ENCODE assay signal across 15 cellular contexts in genomic region chr19:52592301-52592700, GRCh38. TPM values are rescaled to one million over a fixed set of nuclear protein-coding genes. Genes with fewer than 3 reads are reported as not detected.
A peak's percentile ranks its signal among the peaks of the same experiment; 100 is the strongest.
DNase-seq lines count a peak whose midpoint lies in the region; ATAC-seq and TF ChIP-seq lines count a peak whose summit lies in the region.
"Had no signal": no experiment of that assay in that cellular context is flagged by ENCODE, and none has a peak within 500 bp of the region (broad histone marks: within the 10 kb centered on the region; RNA-seq: fewer than 3 reads in every experiment).

No MANE protein-coding gene starts in this region.

- no peak overlapping the region for H3K4me2 ChIP-seq in GM23338

- H3K4me1 ChIP-seq in GM23338 (ENCODE audit: insufficient read depth) (no peaks in the 10 kb centered on the region), upper lobe of right lung (no peaks in the 10 kb centered on the region)
- H3K4me1 ChIP-seq: HAP-1 had no signal

- H3K4me3 Mint-ChIP-seq in activated naive CD4-positive, alpha-beta T cell treated with anti-CD3 and anti-CD28 coated beads, Interleukin-2, amount 10 ng/mL, durations not matched to agents 7 days and 5 days: no peak overlapping the region
- no peak overlapping the region for H3K4me3 Mint-ChIP-seq in GM23338
- no peak overlapping the region for H3K4me3 Mint-ChIP-seq in activated T-helper 17 cell treated with anti-CD3 and anti-CD28 coated beads, Interleukin-2, amount 50 U/mL, for 72 hours
- H3K4me3 Mint-ChIP-seq: B cell; CD4-positive, alpha-beta T cell had no signal

- CTCF ChIA-PET in activated naive CD4-positive, alpha-beta T cell treated with anti-CD3 and anti-CD28 coated beads, Interleukin-2, amount 10 ng/mL, durations not matched to agents 7 days and 5 days (lab: Charles Lee): no interaction called here

- H3K36me3 ChIP-seq in GM23338 (ENCODE audit: insufficient read depth): peaks cover 14% of the 10 kb centered on the region; the same call in 1 of the 2 replicates
- H3K36me3 ChIP-seq in upper lobe of right lung: peaks cover 18% of the 10 kb centered on the region
- H3K36me3 ChIP-seq: HAP-1 had no signal

- ATAC-seq in GM23338: no peak
- peak; percentile 42 for ATAC-seq in activated T-helper 17 cell treated with anti-CD3 and anti-CD28 coated beads, Interleukin-2, amount 50 U/mL, for 72 hours (replicated peaks)
- ATAC-seq in upper lobe of right lung: no peak
- ATAC-seq: GM12878 had no signal

- H3K9me3 ChIP-seq in upper lobe of right lung: no peaks in the 10 kb centered on the region
- H3K9me3 ChIP-seq: HAP-1 had no signal

- no peaks in the 10 kb centered on the region for H3K79me2 ChIP-seq in GM23338 (replicated peaks; ENCODE audit: insufficient read depth)

- peak; percentile 22 for DNase-seq in activated naive CD4-positive, alpha-beta T cell treated with anti-CD3 and anti-CD28 coated beads, Interleukin-2, amount 10 ng/mL, durations not matched to agents 7 days and 5 days
- DNase-seq in activated naive CD4-positive, alpha-beta T cell treated with anti-CD3 and anti-CD28 coated beads, Interleukin-2, amount 50 U/mL, for 16 hours: no peak
- DNase-seq in GM23338 (ENCODE audit: low spot score) (no peak), upper lobe of right lung (no peak), substantia nigra (lab: John Stamatoyannopoulos, UW) (no peak)
- no peak for DNase-seq in activated CD4-positive, CD25-positive, alpha-beta regulatory T cell (lab: John Stamatoyannopoulos, UW)
- DNase-seq: Calu3; CD4-positive, alpha-beta T cell; NCI-H1694; NCI-H69; NK-92 treated with Interleukin-12 subunit alpha and Interleukin-12 subunit beta, amount 100 ng/mL, for 24 hours had no signal

- H2AFZ ChIP-seq in GM23338: no peak overlapping the region

- intact Hi-C loops in upper lobe of right lung (cut with DNase I): no loop called here

- H3K36me3 Mint-ChIP-seq in activated naive CD4-positive, alpha-beta T cell treated with anti-CD3 and anti-CD28 coated beads, Interleukin-2, amount 10 ng/mL, durations not matched to agents 7 days and 5 days: peaks cover 77% of the 10 kb centered on the region
- peaks cover 67% of the 10 kb centered on the region for H3K36me3 Mint-ChIP-seq in GM23338 (ENCODE audit: low read depth)
- peaks cover 86% of the 10 kb centered on the region for H3K36me3 Mint-ChIP-seq in activated T-helper 17 cell treated with anti-CD3 and anti-CD28 coated beads, Interleukin-2, amount 50 U/mL, for 72 hours (ENCODE audit: low read depth)

- H3K9me2 ChIP-seq in GM23338 (ENCODE audit: insufficient read depth): no peaks in the 10 kb centered on the region

- H3K27me3 ChIP-seq in GM23338 (ENCODE audit: insufficient read depth) (no peaks in the 10 kb centered on the region), upper lobe of right lung (no peaks in the 10 kb centered on the region)

- H3K27ac ChIP-seq in GM23338 (ENCODE audit: low read depth): no peak overlapping the region
- no peak overlapping the region for H3K27ac ChIP-seq in upper lobe of right lung
- H3K27ac ChIP-seq in substantia nigra (ENCODE audit: low read depth, low read length, poor library complexity, severe bottlenecking): no peak overlapping the region

- 0 out of 2 replicates have a peak, but pooled peaks cover 4% of the 10 kb centered on the region for H4K20me1 ChIP-seq in GM23338 (replicated peaks; ENCODE audit: insufficient read depth)

- peak; percentile 16 to 33; a peak in 1 of 4 replicates for TF ChIP-seq CTCF in GM23338 (conservative IDR thresholded peaks at IDR 0.05; ENCODE audit: low read depth in 2 of 2)
- peak; percentile 6 for TF ChIP-seq CTCF in upper lobe of right lung (IDR thresholded peaks at IDR 0.05)

- no peaks in the 10 kb centered on the region for H3K27me3 Mint-ChIP-seq in activated naive CD4-positive, alpha-beta T cell treated with anti-CD3 and anti-CD28 coated beads, Interleukin-2, amount 10 ng/mL, durations not matched to agents 7 days and 5 days
- H3K27me3 Mint-ChIP-seq in GM23338 (ENCODE audit: insufficient read depth, low read depth, poor library complexity): no peaks in the 10 kb centered on the region
- no peaks in the 10 kb centered on the region for H3K27me3 Mint-ChIP-seq in activated T-helper 17 cell treated with anti-CD3 and anti-CD28 coated beads, Interleukin-2, amount 50 U/mL, for 72 hours
- H3K27me3 Mint-ChIP-seq: B cell; CD4-positive, alpha-beta T cell had no signal

- H3K4me3 ChIP-seq in GM23338 (no peak overlapping the region), upper lobe of right lung (no peak overlapping the region)
- H3K4me3 ChIP-seq: GM12878, HAP-1 had no signal

- H3F3A ChIP-seq in GM23338 (replicated peaks; ENCODE audit: low read depth): no peaks in the 10 kb centered on the region

- no peaks in the 10 kb centered on the region for H3K4me1 Mint-ChIP-seq in activated naive CD4-positive, alpha-beta T cell treated with anti-CD3 and anti-CD28 coated beads, Interleukin-2, amount 10 ng/mL, durations not matched to agents 7 days and 5 days
- no peaks in the 10 kb centered on the region for H3K4me1 Mint-ChIP-seq in GM23338
- H3K4me1 Mint-ChIP-seq in activated T-helper 17 cell treated with anti-CD3 and anti-CD28 coated beads, Interleukin-2, amount 50 U/mL, for 72 hours: peaks cover 4% of the 10 kb centered on the region
- H3K4me1 Mint-ChIP-seq: B cell had no signal

- peaks cover 46% of the 10 kb centered on the region for H3K9me3 Mint-ChIP-seq in activated naive CD4-positive, alpha-beta T cell treated with anti-CD3 and anti-CD28 coated beads, Interleukin-2, amount 10 ng/mL, durations not matched to agents 7 days and 5 days
- H3K9me3 Mint-ChIP-seq in GM23338: peaks cover 32% of the 10 kb centered on the region
- peaks cover 18% of the 10 kb centered on the region for H3K9me3 Mint-ChIP-seq in activated T-helper 17 cell treated with anti-CD3 and anti-CD28 coated beads, Interleukin-2, amount 50 U/mL, for 72 hours

- no peak overlapping the region for H3K27ac Mint-ChIP-seq in activated naive CD4-positive, alpha-beta T cell treated with anti-CD3 and anti-CD28 coated beads, Interleukin-2, amount 10 ng/mL, durations not matched to agents 7 days and 5 days
- no peak overlapping the region for H3K27ac Mint-ChIP-seq in GM23338
- no peak overlapping the region for H3K27ac Mint-ChIP-seq in activated T-helper 17 cell treated with anti-CD3 and anti-CD28 coated beads, Interleukin-2, amount 50 U/mL, for 72 hours
- H3K27ac Mint-ChIP-seq: B cell; CD4-positive, alpha-beta T cell had no signal

TF ChIP-seq in GM23338, 12 proteins besides CTCF, POLR2A, EP300 and RAD21 (continues in another document):
- no peak for TF ChIP-seq ZNF331 (CRISPR knock-in tag; IDR thresholded peaks at IDR 0.05; ENCODE audit: low read depth)

RNA-seq across cellular contexts. Expression of gene ZNF701, which starts 22.2 kb away (rescaled TPM):
- 24.7 TPM in 2 replicates for total RNA-seq in GM23338 (2014; rRNA removed; shearing (Covaris generic))
- polyA plus RNA-seq in GM23338 (2016; fragmentation: Nextera tagmentation; extraction: Ambion mirVana): 6.7 and 8.5 TPM in 2 replicates
- 10 to 100 TPM; 15.1 to 41.6 TPM for total RNA-seq in activated T-helper 17 cell treated with anti-CD3 and anti-CD28 coated beads, Interleukin-2, amount 50 U/mL, for 72 hours
- 18.5 TPM for total RNA-seq in upper lobe of right lung
- total RNA-seq: Calu3 had no signal

RNA-seq across cellular contexts. Expression of gene ZNF83, which starts 45.9 kb away (rescaled TPM):
- total RNA-seq in GM23338 (2014; rRNA removed; shearing (Covaris generic)): 20.6 and 25.0 TPM in 2 replicates
- polyA plus RNA-seq in GM23338 (2016; fragmentation: Nextera tagmentation; extraction: Ambion mirVana): 11.9 and 16.2 TPM in 2 replicates
- total RNA-seq in activated T-helper 17 cell treated with anti-CD3 and anti-CD28 coated beads, Interleukin-2, amount 50 U/mL, for 72 hours: 10 to 100 TPM; 31.2 to 41.8 TPM
- 43.7 TPM for total RNA-seq in upper lobe of right lung
